In the genomic region with DNA sequence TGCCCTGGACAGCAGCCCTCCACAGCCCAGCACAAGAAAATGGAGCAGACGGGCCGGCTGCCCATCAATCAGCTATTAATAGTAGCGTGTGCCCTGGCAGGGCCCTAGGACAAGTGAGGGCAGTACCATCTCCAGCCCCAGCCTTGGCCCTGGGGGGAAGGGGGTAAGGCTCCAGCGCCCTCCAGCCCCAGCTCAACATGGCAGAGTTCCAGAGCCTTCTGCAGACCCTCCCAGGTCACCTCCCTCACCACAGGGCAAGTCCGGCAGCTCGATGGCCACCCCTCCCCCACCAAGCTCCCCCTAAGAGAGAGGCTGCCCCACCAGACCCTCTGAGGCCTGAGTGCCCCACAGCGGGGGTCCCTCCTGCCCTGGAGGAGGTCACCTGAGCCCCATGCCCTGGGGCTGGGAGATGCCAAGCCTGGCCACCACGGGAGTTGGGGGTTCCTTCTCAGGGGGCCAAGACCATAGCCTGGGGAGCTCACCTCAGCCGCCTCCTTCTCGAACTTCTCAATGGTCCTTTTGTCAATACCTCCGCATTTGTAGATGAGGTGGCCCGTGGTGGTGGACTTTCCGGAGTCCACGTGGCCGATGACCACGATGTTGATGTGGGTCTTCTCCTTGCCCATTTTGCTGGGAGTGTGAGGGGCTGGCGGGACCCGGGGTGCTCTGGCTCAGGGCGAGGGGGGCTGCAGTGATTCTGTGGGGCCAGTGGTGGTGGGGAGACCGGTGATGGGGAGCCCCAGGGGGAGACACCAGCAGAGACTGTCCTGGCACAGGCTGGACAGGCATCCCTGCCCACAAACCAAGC, we compare ENCODE assay signal across 1 cellular context.
TF ChIP-seq lines count a peak whose summit lies in the region.

No MANE protein-coding gene starts in this region.

TF ChIP-seq in HepG2, 621 proteins besides CTCF, POLR2A, EP300 and RAD21:
- TF ChIP-seq NBN (conservative IDR thresholded peaks at IDR 0.05) (no peak), ZNF788 (CRISPR knock-in tag; IDR thresholded peaks at IDR 0.05; ENCODE audit: borderline replicate concordance) (0 out of 2 replicates have a peak, but pooled peaks have one; percentile 16), HNRNPL (IDR thresholded peaks at IDR 0.05; ENCODE audit: low read depth, low read length) (0 out of 2 replicates have a peak, but pooled peaks have one; percentile 4), ZFAT (CRISPR knock-in tag; conservative IDR thresholded peaks at IDR 0.05) (no peak), AGO1 (IDR thresholded peaks at IDR 0.05; ENCODE audit: low read depth, low read length, poor library complexity, severe bottlenecking) (peak; percentile 1)
